ENCODE assay signal across 22 cellular contexts in the genomic region with DNA sequence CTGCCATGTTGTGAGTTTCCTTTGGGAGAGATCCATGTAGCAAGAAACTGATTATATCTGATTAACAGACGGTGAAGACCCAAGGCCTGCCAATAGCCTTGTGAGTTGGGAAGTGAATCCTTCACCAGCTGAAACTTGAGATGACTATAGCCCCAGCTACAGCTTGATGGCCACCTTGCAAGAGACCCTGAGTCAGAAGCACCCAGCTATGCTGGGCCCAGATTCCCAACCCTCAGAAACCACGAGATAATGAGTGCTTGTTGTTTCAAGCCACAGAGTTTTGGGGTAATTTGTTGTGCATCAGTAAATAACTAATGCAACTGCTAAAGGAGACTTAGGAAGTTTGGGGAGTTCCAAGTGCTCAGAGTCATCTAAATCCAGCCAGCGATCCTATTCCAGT.
"Had no signal": no experiment of that assay in that cellular context is flagged by ENCODE, and none has a peak within 500 bp of the region (broad histone marks: within the 10 kb centered on the region; RNA-seq: fewer than 3 reads in every experiment).

No MANE protein-coding gene starts in this region.

- H3K4me3 Mint-ChIP-seq: activated CD8-positive, alpha-beta memory T cell treated with anti-CD3 and anti-CD28 coated beads, Interleukin-2, amount 10 ng/mL, durations not matched to agents 7 days and 5 days; activated T-cell treated with anti-CD3 and anti-CD28 coated beads, Interleukin-2, amount 50 U/mL, for 4 hours; naive thymus-derived CD8-positive, alpha-beta T cell; T-helper 2 cell treated with Interferon-gamma antibody and Interleukin-4, amounts not matched to agents 5 μg/mL and 100 μg/mL, for 36 hours had no signal

- H3K4me3 ChIP-seq: gastroesophageal sphincter, right lobe of liver, spleen, upper lobe of left lung had no signal

- H3K9me3 Mint-ChIP-seq: activated naive CD4-positive, alpha-beta T cell treated with anti-CD3 and anti-CD28 coated beads, Interleukin-2, amount 50 U/mL, for 72 hours; activated T-cell treated with anti-CD3 and anti-CD28 coated beads, Interleukin-2, amount 50 U/mL, for 4 hours; naive thymus-derived CD8-positive, alpha-beta T cell; T-helper 2 cell treated with Interferon-gamma antibody and Interleukin-4, amounts not matched to agents 5 μg/mL and 100 μg/mL, for 36 hours had no signal

- H3K36me3 ChIP-seq: gastroesophageal sphincter, right lobe of liver, spleen, upper lobe of left lung had no signal

- H3K27me3 Mint-ChIP-seq: progenitor cell of endocrine pancreas had no signal

- H3K27me3 ChIP-seq: gastroesophageal sphincter, right lobe of liver, spleen, upper lobe of left lung had no signal

- DNase-seq: activated CD4-positive, alpha-beta T cell treated with anti-CD3 and anti-CD28 coated beads for 1 hour; activated CD4-positive, alpha-beta T cell treated with anti-CD3 and anti-CD28 coated beads, Interleukin-2, amount 50 U/mL, for 48 hours; activated CD8-positive, alpha-beta memory T cell treated with anti-CD3 and anti-CD28 coated beads, Interleukin-2, amount 10 ng/mL, durations not matched to agents 7 days and 5 days; activated effector memory CD4-positive, alpha-beta T cell treated with anti-CD3 and anti-CD28 coated beads, Interleukin-2, amount 50 U/mL, for 16 hours; activated T-cell treated with anti-CD3 and anti-CD28 coated beads, Interleukin-2, amount 50 U/mL, for 4 hours; amygdala; caudate nucleus; effector memory CD4-positive, alpha-beta T cell; hypothalamus; left colon; naive thymus-derived CD8-positive, alpha-beta T cell; nucleus accumbens; right lobe of liver; spleen; stimulated activated CD4-positive, alpha-beta T cell treated with anti-CD3 and anti-CD28 coated beads, Interleukin-1b, Interleukin-23, amount 100 ng/mL, for 48 hours; stimulated activated naive CD4-positive, alpha-beta T cell treated with Interleukin-2 at 50 U/mL for 16 hours; SW 1271; upper lobe of left lung had no signal

- H3K27ac Mint-ChIP-seq: activated CD8-positive, alpha-beta memory T cell treated with anti-CD3 and anti-CD28 coated beads, Interleukin-2, amount 10 ng/mL, durations not matched to agents 7 days and 5 days; activated naive CD4-positive, alpha-beta T cell treated with anti-CD3 and anti-CD28 coated beads, Interleukin-2, amount 50 U/mL, for 72 hours; naive thymus-derived CD8-positive, alpha-beta T cell; progenitor cell of endocrine pancreas; T-helper 2 cell treated with Interferon-gamma antibody and Interleukin-4, amounts not matched to agents 5 μg/mL and 100 μg/mL, for 36 hours had no signal

- H3K36me3 Mint-ChIP-seq: activated CD8-positive, alpha-beta memory T cell treated with anti-CD3 and anti-CD28 coated beads, Interleukin-2, amount 10 ng/mL, durations not matched to agents 7 days and 5 days; activated naive CD4-positive, alpha-beta T cell treated with anti-CD3 and anti-CD28 coated beads, Interleukin-2, amount 50 U/mL, for 72 hours; naive thymus-derived CD8-positive, alpha-beta T cell had no signal

- H3K27ac ChIP-seq: gastroesophageal sphincter, right lobe of liver, spleen, upper lobe of left lung had no signal

- H3K4me1 ChIP-seq: gastroesophageal sphincter, right lobe of liver, spleen, upper lobe of left lung had no signal

- H3K4me1 Mint-ChIP-seq: activated CD8-positive, alpha-beta memory T cell treated with anti-CD3 and anti-CD28 coated beads, Interleukin-2, amount 10 ng/mL, durations not matched to agents 7 days and 5 days; naive thymus-derived CD8-positive, alpha-beta T cell had no signal
